8 cellular contexts compared by ENCODE assay signal in genomic region chr6:34664270-34664971, GRCh38. TPM values are rescaled to one million over a fixed set of nuclear protein-coding genes. Genes with fewer than 3 reads are reported as not detected.
DNase-seq lines count a peak whose midpoint lies in the region; ATAC-seq, FAIRE-seq and TF ChIP-seq lines count a peak whose summit lies in the region.
"Had no signal": no experiment of that assay in that cellular context is flagged by ENCODE, and none has a peak within 500 bp of the region (broad histone marks: within the 10 kb centered on the region; RNA-seq: fewer than 3 reads in every experiment).

No MANE protein-coding gene starts in this region.

- H4K91ac ChIP-seq in H1 (replicated peaks; ENCODE audit: insufficient read length, low read length) = no peak overlapping the region

- H3K4me3 ChIP-seq in HCT116 (replicated peaks in 1 of 2; ENCODE audit: low read depth in 1 of 2, low read length in 2 of 2) (no peak overlapping the region), SJSA1 (no peak overlapping the region), H1 (ENCODE audit: extremely low read depth in 1 of 4, insufficient read depth in 2 of 4, low read depth in 3 of 4, low read length in 4 of 4) (no peak overlapping the region), gastrocnemius medialis (no peak overlapping the region)

- H2AK5ac ChIP-seq in H1 (ENCODE audit: low read depth, low read length) = no peak overlapping the region; the same call in 1 of the 2 replicates

- no peak overlapping the region for H3K23ac ChIP-seq in H1 (ENCODE audit: insufficient read length)

- no peak overlapping the region; the same call in 1 of the 2 replicates for H3K9ac ChIP-seq in HCT116 (ENCODE audit: low read length)
- H3K9ac ChIP-seq in H1 (replicated peaks in 1 of 4; ENCODE audit: extremely low read depth in 1 of 4, low read depth in 3 of 4, low read length in 3 of 4) = no peak overlapping the region

- H3K36me3 ChIP-seq in HCT116 (ENCODE audit: control insufficient read depth in 1 of 2, insufficient read depth in 2 of 2, low read length in 2 of 2) (no peaks in the 10 kb centered on the region), SJSA1 (no peaks in the 10 kb centered on the region), H1 (ENCODE audit: control insufficient read depth in 2 of 4, insufficient read depth in 4 of 4, low read length in 3 of 4) (no peaks in the 10 kb centered on the region), gastrocnemius medialis (no peaks in the 10 kb centered on the region)

- H4K5ac ChIP-seq in H1 (ENCODE audit: insufficient read length, low read depth, low read length) = no peak overlapping the region

- TF ChIP-seq POLR2A in HCT116 (IDR thresholded peaks at IDR 0.05; ENCODE audit: borderline replicate concordance, extremely low read depth, insufficient read depth, insufficient read length) = no peak
- no peak for TF ChIP-seq POLR2A in H1 (IDR thresholded peaks at IDR 0.05; ENCODE audit: control extremely low read depth in 1 of 2, low read depth in 2 of 2, low read length in 2 of 2)
- no peak for TF ChIP-seq POLR2A in gastrocnemius medialis (IDR thresholded peaks at IDR 0.05)

- H3K27me3 ChIP-seq in HCT116 (ENCODE audit: insufficient read depth, low read length) = no peaks in the 10 kb centered on the region
- no peaks in the 10 kb centered on the region for H3K27me3 ChIP-seq in SJSA1 (replicated peaks)
- H3K27me3 ChIP-seq in H1 (replicated peaks in 1 of 4; ENCODE audit: control insufficient read depth in 3 of 4, extremely low read depth in 1 of 4, insufficient read depth in 3 of 4, low read length in 3 of 4) = no peaks in the 10 kb centered on the region
- no peaks in the 10 kb centered on the region for H3K27me3 ChIP-seq in gastrocnemius medialis

- RAD21 ChIA-PET in HCT116 (lab: Charles Lee; ENCODE audit: low non-redundant PET in 1 of 2, low total read pairs in 2 of 2, uncharacterized antibody in 2 of 2, unreplicated experiment in 2 of 2) = no interaction called here

- TF ChIP-seq RAD21 in HCT116 (IDR thresholded peaks at IDR 0.05; ENCODE audit: low read depth) = no peak
- no peak for TF ChIP-seq RAD21 in H1 (IDR thresholded peaks at IDR 0.05 in 1 of 2, conservative IDR thresholded peaks at IDR 0.05 in 1 of 2; ENCODE audit: low read depth in 2 of 2, low read length in 2 of 2)

- POLR2A ChIA-PET in HCT116 (lab: Charles Lee) (no interaction called here), H1 (lab: Charles Lee; ENCODE audit: partially characterized antibody) (interaction anchor here (1.7 kb wide), 1 partner anchor 15 kb away, joined by 5 read pairs; no protein-coding TSS in a partner anchor)

- in situ Hi-C loops in gastrocnemius medialis (cut with MboI; ENCODE audit: low sequenced_read_pairs in 4 of 4) = no loop called here

- H3K27ac ChIP-seq in HCT116 (ENCODE audit: low read depth, low read length) (peak overlapping the region; percentile 32; the same call in 1 of the 2 replicates), SJSA1 (peak overlapping the region; percentile 45), H1 (ENCODE audit: low read depth, low read length) (no peak overlapping the region; the same call in 1 of the 2 replicates), gastrocnemius medialis (peak overlapping the region; percentile 55 to 61 (median 60))

- CTCF ChIA-PET in HCT116 (lab: Charles Lee) = interaction anchor here (0.6 kb wide), 1 partner anchor 10 kb away, joined by 3 read pairs; no protein-coding TSS in a partner anchor
- CTCF ChIA-PET in H1 (lab: Charles Lee; ENCODE audit: partially characterized antibody) = interaction anchor here (0.7 to 1.0 kb wide), 2 partner anchors 26 to 35 kb away, joined by 3 to 4 read pairs; no protein-coding TSS in a partner anchor

- TF ChIP-seq CTCF in HCT116 (IDR thresholded peaks at IDR 0.05 in 2 of 3, conservative IDR thresholded peaks at IDR 0.05 in 1 of 3; ENCODE audit: borderline replicate concordance in 1 of 3, insufficient read depth in 1 of 3, low read depth in 2 of 3, low read length in 2 of 3) = no peak
- no peak for TF ChIP-seq CTCF in H1 (IDR thresholded peaks at IDR 0.05; ENCODE audit: control extremely low read depth in 1 of 3, insufficient read depth in 1 of 3, low read depth in 1 of 3, low read length in 3 of 3)
- TF ChIP-seq CTCF in gastrocnemius medialis (IDR thresholded peaks at IDR 0.05 in 4 of 5, conservative IDR thresholded peaks at IDR 0.05 in 1 of 5) = no peak
- TF ChIP-seq CTCF in GM20000 (IDR thresholded peaks at IDR 0.05; ENCODE audit: extremely low read depth, missing control alignments) = no peak

- no peak overlapping the region for H2BK15ac ChIP-seq in H1 (ENCODE audit: low read length)

- no peak for TF ChIP-seq EP300 in H1 (IDR thresholded peaks at IDR 0.05; ENCODE audit: borderline replicate concordance in 1 of 2, low read depth in 2 of 2, low read length in 2 of 2)

- no peak overlapping the region for H3K14ac ChIP-seq in H1 (ENCODE audit: insufficient read length)

- peaks cover 4% of the 10 kb centered on the region for H3K79me1 ChIP-seq in H1 (ENCODE audit: low read depth, low read length)

- H3K4me2 ChIP-seq in HCT116 (ENCODE audit: low read length) = peak overlapping the region; percentile 17
- H3K4me2 ChIP-seq in H1 (ENCODE audit: insufficient read depth in 1 of 2, low read depth in 2 of 2, low read length in 2 of 2) = no peak overlapping the region

- no peak overlapping the region for H3K18ac ChIP-seq in H1 (ENCODE audit: extremely low read depth, low read length)

- no peak overlapping the region for H2BK5ac ChIP-seq in H1 (ENCODE audit: low read depth, low read length)

- H3K9me3 ChIP-seq in HCT116 (ENCODE audit: control insufficient read depth in 1 of 2, insufficient read depth in 1 of 2, low read depth in 1 of 2, low read length in 2 of 2) (no peaks in the 10 kb centered on the region), SJSA1 (replicated peaks) (no peaks in the 10 kb centered on the region), H1 (ENCODE audit: insufficient read depth in 2 of 2, low read depth in 1 of 2, low read length in 1 of 2) (0 out of 4 replicates have a peak, but pooled peaks cover 0 to 2% of the 10 kb centered on the region in 2 experiments), gastrocnemius medialis (no peaks in the 10 kb centered on the region)

- ATAC-seq in HCT116 (no peak), gastrocnemius medialis (no peak)

- BruUV-seq in HCT116 (replicated peaks; lab: Mats Ljungman, UMichigan) = no TSS peak

- H2BK12ac ChIP-seq in H1 (ENCODE audit: low read depth, low read length) = 0 out of 2 replicates have a peak overlapping the region, but pooled peaks have one; percentile 28

- H2BK20ac ChIP-seq in H1 (ENCODE audit: low read length) = no peak overlapping the region

- H2AFZ ChIP-seq in HCT116 (ENCODE audit: low read depth, low read length, poor library complexity, severe bottlenecking) (no peak overlapping the region), H1 (ENCODE audit: low read length) (no peak overlapping the region)

- H3K9me2 ChIP-seq in HCT116 (ENCODE audit: insufficient read depth) = no peaks in the 10 kb centered on the region

- no peak for DNase-seq in HCT116 (ENCODE audit: low read depth, low spot score)
- peak in 1 of 2 experiments; percentile 25 for DNase-seq in SJSA1 (ENCODE audit: low read depth in 1 of 2, low spot score in 2 of 2)
- no peak for DNase-seq in H1 (ENCODE audit: low read depth in 1 of 2, low spot score in 2 of 2)
- DNase-seq in gastrocnemius medialis = no peak
- no peak for DNase-seq in GM20000 (ENCODE audit: low spot score)
- no peak for DNase-seq in GOT3 (lab: John Stamatoyannopoulos, UW)
- no peak for DNase-seq in HPDE6-E6E7 (ENCODE audit: extremely low spot score)
- DNase-seq: activated CD4-positive, alpha-beta T cell treated with anti-CD3 and anti-CD28 coated beads for 4 hours had no signal

- FAIRE-seq in H1 (lab: Jason Lieb, UNC) = no peak

- 86% methylated on average over 4 of the region's 4 CpGs; no CpG with 5 or more reads in 1 of the 2 experiments for WGBS in H1 (ENCODE audit: extremely low coverage in 1 of 2, insufficient coverage in 1 of 2, insufficient read length in 1 of 2, insufficient replicate concordance in 2 of 2, low coverage in 1 of 2, low lambda C conversion rate in 2 of 2, missing lambda C conversion rate in 1 of 2), 2 experiments

- no peaks in the 10 kb centered on the region for H4K20me1 ChIP-seq in HCT116 (ENCODE audit: insufficient read depth)
- peaks cover 0 to 3% of the 10 kb centered on the region in 2 experiments for H4K20me1 ChIP-seq in H1 (replicated peaks in 1 of 2; ENCODE audit: control insufficient read depth in 1 of 2, insufficient read depth in 2 of 2, low read length in 2 of 2)

- intact Hi-C loops in HCT116 (cut with micrococcal nuclease) (no loop called here), gastrocnemius medialis (cut with DNase I; ENCODE audit: low total_unique reads) (no loop called here)

- no peaks in the 10 kb centered on the region for H3K23me2 ChIP-seq in H1 (ENCODE audit: low read depth, low read length)

- peaks cover 12 to 43% of the 10 kb centered on the region in 2 experiments for H3K4me1 ChIP-seq in HCT116 (ENCODE audit: control insufficient read depth in 1 of 2, insufficient read depth in 2 of 2, low read length in 2 of 2)
- peaks cover 12% of the 10 kb centered on the region for H3K4me1 ChIP-seq in SJSA1 (replicated peaks)
- H3K4me1 ChIP-seq in H1 (replicated peaks in 1 of 4; ENCODE audit: control insufficient read depth in 3 of 4, insufficient read depth in 4 of 4, low read length in 3 of 4) = peaks cover 0 to 3% (median 0%) of the 10 kb centered on the region in 4 experiments; a peak in 2 of 7 replicates
- peaks cover 33 to 49% of the 10 kb centered on the region in 2 donors for H3K4me1 ChIP-seq in gastrocnemius medialis

- H2BK120ac ChIP-seq in H1 (replicated peaks; ENCODE audit: low read depth, low read length) = no peak overlapping the region

- no peak overlapping the region for H3K4ac ChIP-seq in H1 (replicated peaks; ENCODE audit: insufficient read length, low read depth, low read length)

- no peak overlapping the region for H3K56ac ChIP-seq in H1 (replicated peaks; ENCODE audit: insufficient read length, low read depth, low read length)

- H4K8ac ChIP-seq in H1 (ENCODE audit: extremely low read depth, insufficient read depth, low read length) = peak overlapping the region; percentile 62; the same call in 1 of the 2 replicates

- H3K79me2 ChIP-seq in HCT116 (ENCODE audit: insufficient read depth, low read length) (peaks cover 95% of the 10 kb centered on the region), H1 (ENCODE audit: control insufficient read depth in 1 of 2, insufficient read depth in 2 of 2, low read length in 2 of 2) (peaks cover 0 to 81% of the 10 kb centered on the region in 2 experiments; a peak in 2 of 4 replicates)

RNA-seq across cellular contexts. Expression of gene ILRUN, which starts 32.1 kb away (rescaled TPM):
- total RNA-seq in HCT116 (2021; ENCODE audit: unreplicated experiment) (51.9 TPM), gastrocnemius medialis (100 to 1,000 TPM; 136 to 252 (median 169) TPM)
- 32.0 and 35.1 TPM in 2 replicates for polyA plus RNA-seq in HCT116 (2012)
- total RNA-seq in SJSA1 (2014; rRNA removed; shearing (Covaris generic)) = 28.7 and 47.8 TPM in 2 replicates
- 81.2 TPM in 2 replicates for total RNA-seq in H1 (2021; fragmentation: NEBNext Ultra II Directional; extraction: Animal tissue kit (Norgen Biotek cat#: 25700))
- polyA plus RNA-seq in H1 (2011; rRNA removed) = 35.4 and 39.2 TPM in 2 replicates
- polyA plus RNA-seq in H1 (2011; cell fraction: cytosol; rRNA removed) = 38.4 TPM
- 25.5 TPM for polyA plus RNA-seq in H1 (2011; cell fraction: nucleus; rRNA removed)
- 58.2 to 69.1 TPM (median 62.5 TPM) in 4 replicates for polyA plus RNA-seq in H1 (2012, experiment 1 of 2)
- polyA plus RNA-seq in H1 (2012, experiment 2 of 2) = 64.3 TPM
- 34.8 TPM for polyA plus RNA-seq in H1 (2013, experiment 1 of 2)
- 39.2 TPM for polyA plus RNA-seq in H1 (2013, experiment 2 of 2)
- 88.2 and 92.7 TPM in 2 replicates for polyA minus RNA-seq in H1 (2011; rRNA and poly(A)+ RNA removed)
- polyA minus RNA-seq in H1 (2011; cell fraction: cytosol; rRNA and poly(A)+ RNA removed) = 44.1 TPM
- polyA minus RNA-seq in H1 (2011; cell fraction: nucleus; rRNA and poly(A)+ RNA removed) = 25.4 TPM
